Comparison of ENCODE assay signal across 8 cellular contexts in the genomic region with DNA sequence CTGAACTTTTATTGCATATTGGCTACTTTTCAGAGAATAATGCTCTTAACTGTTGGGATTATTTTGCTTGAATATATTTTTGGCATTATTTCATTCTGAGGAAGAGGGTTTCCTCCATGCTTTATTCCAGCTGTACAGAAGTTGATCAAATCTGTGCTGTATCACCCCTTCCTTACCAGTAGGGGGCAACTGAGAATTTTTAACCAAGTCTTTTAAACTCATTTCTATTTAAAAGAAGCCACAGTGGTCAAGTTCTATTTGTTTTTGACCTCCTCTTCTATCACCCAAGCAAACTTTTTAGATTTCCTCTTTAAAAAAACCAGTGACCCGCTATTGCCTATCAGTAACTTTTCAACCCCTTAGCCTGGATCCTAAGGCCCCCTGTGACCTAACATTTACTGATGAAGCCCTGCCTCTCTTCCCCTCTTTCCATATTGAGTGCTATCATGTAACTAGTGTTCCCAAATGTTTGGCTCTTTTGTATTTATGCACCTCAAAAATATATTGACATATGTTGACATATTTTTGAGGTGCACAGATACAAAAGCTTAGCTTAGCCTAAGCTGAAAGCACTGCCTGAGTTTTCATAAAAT.
DNase-seq lines count a peak whose midpoint lies in the region; ATAC-seq and TF ChIP-seq lines count a peak whose summit lies in the region.

No MANE protein-coding gene starts in this region.

- no peak overlapping the region for H3K4me3 Mint-ChIP-seq in type B pancreatic cell

- ATAC-seq in GM18858 (IDR thresholded peaks at IDR 0.05; ENCODE audit: unreplicated experiment) = peak; percentile 59
- ATAC-seq in HG03354 (IDR thresholded peaks at IDR 0.05; ENCODE audit: poor library complexity, severe bottlenecking, unreplicated experiment) = peak; percentile 88
- ATAC-seq in HG02840 (IDR thresholded peaks at IDR 0.05; ENCODE audit: low FRiP score, unreplicated experiment) = no peak

- TF ChIP-seq CTCF in type B pancreatic cell (conservative IDR thresholded peaks at IDR 0.05) = peak; percentile 89

- in situ Hi-C loops in SK-MEL-5 (cut with HindIII; ENCODE audit: low pct_unique_long_range_greater_than_20kb, low sequenced_read_pairs) = no loop called here

- H3K9me3 Mint-ChIP-seq in type B pancreatic cell = no peaks in the 10 kb centered on the region

- DNase-seq in AG20443 (ENCODE audit: low spot score) (peak; percentile 40), SK-MEL-5 (ENCODE audit: low read depth, low spot score) (peak; percentile 68), germinal center (ENCODE audit: low spot score) (peak; percentile 16), type B pancreatic cell (ENCODE audit: extremely low spot score, unreplicated experiment) (no peak), OCI-M2 (lab: John Stamatoyannopoulos, UW; ENCODE audit: unreplicated experiment) (no peak)

- H3K27me3 Mint-ChIP-seq in type B pancreatic cell = no peaks in the 10 kb centered on the region

- no peak overlapping the region for H3K27ac Mint-ChIP-seq in type B pancreatic cell

- H3K4me1 Mint-ChIP-seq in type B pancreatic cell (ENCODE audit: unreplicated experiment) = no peaks in the 10 kb centered on the region

- H3K36me3 Mint-ChIP-seq in type B pancreatic cell = no peaks in the 10 kb centered on the region

Comparison
In these comparisons a context has a peak if more than half of its experiments do, and no peak if none do; other contexts are left out.
1. DNase-seq: peak in AG20443 (single experiment), SK-MEL-5 (single experiment) and germinal center (single experiment); none in type B pancreatic cell (single experiment) and OCI-M2 (single experiment).